ENCODE assay signal across 8 cellular contexts in genomic region chr19:12665281-12665573, GRCh38. TPM values are rescaled to one million over a fixed set of nuclear protein-coding genes. Genes with fewer than 3 reads are reported as not detected.
DNase-seq lines count a peak whose midpoint lies in the region; ATAC-seq, FAIRE-seq and TF ChIP-seq lines count a peak whose summit lies in the region.

No MANE protein-coding gene starts in this region.

- DNase-seq in GM23338 (ENCODE audit: low spot score): no peak
- DNase-seq in activated CD4-positive, alpha-beta T cell treated with anti-CD3 and anti-CD28 coated beads for 36 hours: peak; percentile 80
- DNase-seq in Right ventricle myocardium inferior (ENCODE audit: missing footprints): peak; percentile 87
- no peak for DNase-seq in stimulated activated effector memory CD8-positive, alpha-beta T cell treated with anti-CD3 and anti-CD28 coated beads, Interleukin-12 subunit alpha, Interleukin-12 subunit beta, amount 100 ng/mL, for 72 hours (ENCODE audit: low spot score in 2 of 2)
- DNase-seq in HEK293T (ENCODE audit: extremely low spot score): no peak
- DNase-seq in small intestine: no peak
- DNase-seq in D341Med (ENCODE audit: low spot score): no peak
- DNase-seq in HTR-8/SVneo (ENCODE audit: insufficient read length, low spot score): no peak

- peaks cover 20% of the 10 kb centered on the region for H3K27me3 Mint-ChIP-seq in GM23338 (ENCODE audit: insufficient read depth, low read depth, poor library complexity)
- H3K27me3 Mint-ChIP-seq in activated CD4-positive, alpha-beta T cell treated with anti-CD3 and anti-CD28 coated beads for 36 hours: no peaks in the 10 kb centered on the region

- peaks cover 19% of the 10 kb centered on the region for H3K79me2 ChIP-seq in GM23338 (replicated peaks; ENCODE audit: insufficient read depth)

- no peak overlapping the region for H3K4me3 ChIP-seq in GM23338
- H3K4me3 ChIP-seq in small intestine (ENCODE audit: low read depth in 1 of 2, low read length in 2 of 2): no peak overlapping the region

- peaks cover 25% of the 10 kb centered on the region for H3K36me3 Mint-ChIP-seq in GM23338 (ENCODE audit: low read depth)
- H3K36me3 Mint-ChIP-seq in activated CD4-positive, alpha-beta T cell treated with anti-CD3 and anti-CD28 coated beads for 36 hours (ENCODE audit: low read depth): peaks cover 49% of the 10 kb centered on the region
- peaks cover 86% of the 10 kb centered on the region for H3K36me3 Mint-ChIP-seq in stimulated activated effector memory CD8-positive, alpha-beta T cell treated with anti-CD3 and anti-CD28 coated beads, Interleukin-12 subunit alpha, Interleukin-12 subunit beta, amount 100 ng/mL, for 72 hours

- FAIRE-seq in small intestine (lab: Jason Lieb, UNC) (no peak), HTR-8/SVneo (lab: Jason Lieb, UNC) (no peak)

- no peaks in the 10 kb centered on the region; the same call in 2 of the 3 replicates for H3K9me3 Mint-ChIP-seq in GM23338
- H3K9me3 Mint-ChIP-seq in activated CD4-positive, alpha-beta T cell treated with anti-CD3 and anti-CD28 coated beads for 36 hours (ENCODE audit: low read depth): no peaks in the 10 kb centered on the region
- no peaks in the 10 kb centered on the region for H3K9me3 Mint-ChIP-seq in stimulated activated effector memory CD8-positive, alpha-beta T cell treated with anti-CD3 and anti-CD28 coated beads, Interleukin-12 subunit alpha, Interleukin-12 subunit beta, amount 100 ng/mL, for 72 hours

- intact Hi-C loops in activated CD4-positive, alpha-beta T cell treated with anti-CD3 and anti-CD28 coated beads for 36 hours (cut with DNase I, micrococcal nuclease): loop anchor here in 1 of 2 experiments (5.0 kb wide), 1 partner anchor 743 kb away; no protein-coding TSS in a partner anchor
- intact Hi-C loops in Right ventricle myocardium inferior (cut with DNase I): no loop called here

- H3K4me1 ChIP-seq in GM23338 (ENCODE audit: insufficient read depth) (peaks cover 17% of the 10 kb centered on the region), small intestine (ENCODE audit: control insufficient read depth in 2 of 2, insufficient read depth in 1 of 2, low read depth in 1 of 2, low read length in 1 of 2) (peaks cover 9 to 12% of the 10 kb centered on the region in 2 donors)

- H3K36me3 ChIP-seq in GM23338 (ENCODE audit: insufficient read depth) (0 out of 2 replicates have a peak, but pooled peaks cover 5% of the 10 kb centered on the region), small intestine (ENCODE audit: control insufficient read depth in 2 of 2, insufficient read depth in 2 of 2, low read length in 2 of 2) (peaks cover 2 to 7% of the 10 kb centered on the region in 2 donors)

- no peaks in the 10 kb centered on the region; the same call in 1 of the 2 replicates for H4K20me1 ChIP-seq in GM23338 (replicated peaks; ENCODE audit: insufficient read depth)

- no peaks in the 10 kb centered on the region for H3K9me2 ChIP-seq in GM23338 (ENCODE audit: insufficient read depth)

- 69 to 93% (median 81%) methylated on average over 10 of the region's 10 CpGs for WGBS in small intestine, 3 donors

- no peak overlapping the region for H3K27ac ChIP-seq in GM23338 (ENCODE audit: low read depth)
- H3K27ac ChIP-seq in small intestine (ENCODE audit: low read depth in 1 of 2, low read length in 1 of 2): peak overlapping the region in 1 of 2 donors; percentile 66

- TF ChIP-seq CTCF in GM23338 (conservative IDR thresholded peaks at IDR 0.05; ENCODE audit: low read depth in 2 of 2): no peak

- CTCF ChIA-PET in activated CD4-positive, alpha-beta T cell treated with anti-CD3 and anti-CD28 coated beads for 36 hours (lab: Charles Lee): interaction anchor here (1.2 to 1.9 kb wide), 2 partner anchors 11 to 25 kb away, joined by 7 read pairs; no protein-coding TSS in a partner anchor
- CTCF ChIA-PET in HEK293T (lab: Yijun Ruan, JAX): no interaction called here

- no peak overlapping the region for H3K27ac Mint-ChIP-seq in GM23338
- peak overlapping the region; percentile 83 for H3K27ac Mint-ChIP-seq in activated CD4-positive, alpha-beta T cell treated with anti-CD3 and anti-CD28 coated beads for 36 hours
- peak overlapping the region; percentile 95 for H3K27ac Mint-ChIP-seq in stimulated activated effector memory CD8-positive, alpha-beta T cell treated with anti-CD3 and anti-CD28 coated beads, Interleukin-12 subunit alpha, Interleukin-12 subunit beta, amount 100 ng/mL, for 72 hours

- H3F3A ChIP-seq in GM23338 (replicated peaks; ENCODE audit: low read depth): peaks cover 19% of the 10 kb centered on the region; the same call in 1 of the 2 replicates

- H2AFZ ChIP-seq in GM23338: no peak overlapping the region

- no peaks in the 10 kb centered on the region for H3K9me3 ChIP-seq in small intestine (ENCODE audit: control insufficient read depth, low read depth)

- POLR2A ChIA-PET in activated CD4-positive, alpha-beta T cell treated with anti-CD3 and anti-CD28 coated beads for 36 hours (lab: Charles Lee): interaction anchor here (0.6 to 0.7 kb wide), 2 partner anchors 63 to 101 kb away, joined by 3 read pairs; no protein-coding TSS in a partner anchor
- POLR2A ChIA-PET in HEK293T (lab: Yijun Ruan, JAX): interaction anchor here (1.7 to 2.1 kb wide), 2 partner anchors 16 to 54 kb away, joined by 9 to 12 read pairs; partner anchors contain the start of genes DHPS, ZNF490 and ZNF791

- ATAC-seq in GM23338 (no peak), Right ventricle myocardium inferior (no peak)
- peak; percentile 51 for ATAC-seq in activated CD4-positive, alpha-beta T cell treated with anti-CD3 and anti-CD28 coated beads for 36 hours
- peak; percentile 31 for ATAC-seq in stimulated activated effector memory CD8-positive, alpha-beta T cell treated with anti-CD3 and anti-CD28 coated beads, Interleukin-12 subunit alpha, Interleukin-12 subunit beta, amount 100 ng/mL, for 72 hours

- H3K4me3 Mint-ChIP-seq in GM23338: peak overlapping the region; percentile 97; the same call in 1 of the 3 replicates
- peak overlapping the region; percentile 86 for H3K4me3 Mint-ChIP-seq in activated CD4-positive, alpha-beta T cell treated with anti-CD3 and anti-CD28 coated beads for 36 hours
- peak overlapping the region; percentile 97 for H3K4me3 Mint-ChIP-seq in stimulated activated effector memory CD8-positive, alpha-beta T cell treated with anti-CD3 and anti-CD28 coated beads, Interleukin-12 subunit alpha, Interleukin-12 subunit beta, amount 100 ng/mL, for 72 hours

- H3K27me3 ChIP-seq in GM23338 (ENCODE audit: insufficient read depth) (no peaks in the 10 kb centered on the region), small intestine (ENCODE audit: control insufficient read depth in 2 of 2, insufficient read depth in 2 of 2, low read length in 2 of 2) (no peaks in the 10 kb centered on the region)

- peaks cover 29% of the 10 kb centered on the region for H3K4me1 Mint-ChIP-seq in GM23338
- peaks cover 37% of the 10 kb centered on the region for H3K4me1 Mint-ChIP-seq in activated CD4-positive, alpha-beta T cell treated with anti-CD3 and anti-CD28 coated beads for 36 hours
- H3K4me1 Mint-ChIP-seq in stimulated activated effector memory CD8-positive, alpha-beta T cell treated with anti-CD3 and anti-CD28 coated beads, Interleukin-12 subunit alpha, Interleukin-12 subunit beta, amount 100 ng/mL, for 72 hours: peaks cover 59% of the 10 kb centered on the region

- H3K4me2 ChIP-seq in GM23338: no peak overlapping the region

TF ChIP-seq in GM23338, 12 proteins besides CTCF, POLR2A, EP300 and RAD21 (continues in another document):
- TF ChIP-seq ZNF331 (CRISPR knock-in tag; IDR thresholded peaks at IDR 0.05; ENCODE audit: low read depth): no peak
- no peak for TF ChIP-seq EZH2phosphoT487 (IDR thresholded peaks at IDR 0.05; ENCODE audit: unreplicated experiment)
- no peak for TF ChIP-seq NANOG (IDR thresholded peaks at IDR 0.05; ENCODE audit: borderline replicate concordance)

TF ChIP-seq in HEK293T, 16 proteins besides CTCF, POLR2A, EP300 and RAD21:
- no peak for TF ChIP-seq L3MBTL2 (conservative IDR thresholded peaks at IDR 0.05)
- no peak for TF ChIP-seq NFRKB (IDR thresholded peaks at IDR 0.05)
- TF ChIP-seq FOXK2 (IDR thresholded peaks at IDR 0.05): no peak
- TF ChIP-seq HDGF (IDR thresholded peaks at IDR 0.05; ENCODE audit: borderline replicate concordance): no peak
- no peak for TF ChIP-seq LEF1 (IDR thresholded peaks at IDR 0.05; ENCODE audit: borderline replicate concordance)
- no peak for TF ChIP-seq FOXM1 (IDR thresholded peaks at IDR 0.05; ENCODE audit: borderline replicate concordance)
- no peak for TF ChIP-seq ZNF384 (IDR thresholded peaks at IDR 0.05)
- no peak for TF ChIP-seq ARNT (IDR thresholded peaks at IDR 0.05)
- TF ChIP-seq SUZ12 (IDR thresholded peaks at IDR 0.05): no peak
TF ChIP-seq in HEK293T: peak in this region for 0.

RNA-seq across cellular contexts. Expression of gene MAN2B1, which starts 1.3 kb away (rescaled TPM):
- total RNA-seq in GM23338 (2014; rRNA removed; shearing (Covaris generic)): 60.8 and 73.8 TPM in 2 replicates
- polyA plus RNA-seq in GM23338 (2016; fragmentation: Nextera tagmentation; extraction: Ambion mirVana): 33.2 and 39.2 TPM in 2 replicates
- 100 to 1,000 TPM; 118 to 154 TPM for total RNA-seq in activated CD4-positive, alpha-beta T cell treated with anti-CD3 and anti-CD28 coated beads for 36 hours
- 40.2 TPM for total RNA-seq in Right ventricle myocardium inferior
- polyA plus RNA-seq in small intestine: 10 to 100 TPM; 42.7 to 57.6 (median 44.5) TPM

RNA-seq across cellular contexts. Expression of gene WDR83, which starts 1.4 kb away (rescaled TPM):
- 12.5 and 31.6 TPM in 2 replicates for total RNA-seq in GM23338 (2014; rRNA removed; shearing (Covaris generic))
- polyA plus RNA-seq in GM23338 (2016; fragmentation: Nextera tagmentation; extraction: Ambion mirVana): 18.5 and 18.6 TPM in 2 replicates
- total RNA-seq in activated CD4-positive, alpha-beta T cell treated with anti-CD3 and anti-CD28 coated beads for 36 hours: 10 to 100 TPM; 13.5 to 19.5 TPM
- 7.2 TPM for total RNA-seq in Right ventricle myocardium inferior
- polyA plus RNA-seq in small intestine: 10 to 100 TPM; 10.9 to 21.2 (median 18.6) TPM

RNA-seq across cellular contexts. Expression of gene DHPS, which starts 16.5 kb away (rescaled TPM):
- 126 and 141 TPM in 2 replicates for total RNA-seq in GM23338 (2014; rRNA removed; shearing (Covaris generic))
- polyA plus RNA-seq in GM23338 (2016; fragmentation: Nextera tagmentation; extraction: Ambion mirVana) (85.4 and 107 TPM in 2 replicates), small intestine (10 to 100 TPM; 61.5 to 67.3 (median 66.3) TPM)
- 100 to 1,000 TPM; 101 to 112 TPM for total RNA-seq in activated CD4-positive, alpha-beta T cell treated with anti-CD3 and anti-CD28 coated beads for 36 hours
- total RNA-seq in Right ventricle myocardium inferior: 45.9 TPM

RNA-seq across cellular contexts. Expression of gene GNG14, which starts 22.6 kb away (rescaled TPM):
- not detected in 2 replicates for total RNA-seq in GM23338 (2014; rRNA removed; shearing (Covaris generic))
- polyA plus RNA-seq in GM23338 (2016; fragmentation: Nextera tagmentation; extraction: Ambion mirVana): not detected in 2 replicates
- not detected for total RNA-seq in activated CD4-positive, alpha-beta T cell treated with anti-CD3 and anti-CD28 coated beads for 36 hours
- total RNA-seq in Right ventricle myocardium inferior: not detected
- not detected for polyA plus RNA-seq in small intestine

RNA-seq across cellular contexts. Expression of gene FBXW9, which starts 31.2 kb away (rescaled TPM):
- total RNA-seq in GM23338 (2014; rRNA removed; shearing (Covaris generic)): 12.3 and 19.4 TPM in 2 replicates
- polyA plus RNA-seq in GM23338 (2016; fragmentation: Nextera tagmentation; extraction: Ambion mirVana): 6.6 and 8.2 TPM in 2 replicates
- total RNA-seq in activated CD4-positive, alpha-beta T cell treated with anti-CD3 and anti-CD28 coated beads for 36 hours: 1 to 10 TPM; 8.3 to 8.8 TPM
- total RNA-seq in Right ventricle myocardium inferior: 1.7 TPM
- 10 to 100 TPM in 1 of 3 donors, 1 to 10 TPM in 2; 4.5 to 11.8 (median 5.9) TPM for polyA plus RNA-seq in small intestine

Comparison
In these comparisons a context has a peak if more than half of its experiments do, and no peak if none do; other contexts are left out.
1. ATAC-seq: peak in activated CD4-positive, alpha-beta T cell treated with anti-CD3 and anti-CD28 coated beads for 36 hours (single experiment) and stimulated activated effector memory CD8-positive, alpha-beta T cell treated with anti-CD3 and anti-CD28 coated beads, Interleukin-12 subunit alpha, Interleukin-12 subunit beta, amount 100 ng/mL, for 72 hours (single experiment); none in GM23338 (single experiment) and Right ventricle myocardium inferior (single experiment).
2. DNase-seq: peak in activated CD4-positive, alpha-beta T cell treated with anti-CD3 and anti-CD28 coated beads for 36 hours (single experiment) and Right ventricle myocardium inferior (single experiment); none in GM23338 (single experiment), stimulated activated effector memory CD8-positive, alpha-beta T cell treated with anti-CD3 and anti-CD28 coated beads, Interleukin-12 subunit alpha, Interleukin-12 subunit beta, amount 100 ng/mL, for 72 hours (0 of 2), HEK293T (single experiment), small intestine (single experiment), D341Med (single experiment) and HTR-8/SVneo (single experiment).
3. Peak in every context shown above with its lines, with median percentiles within 50 percentile points of each other: H3K4me3 Mint-ChIP-seq.